ENCODE assay signal across 18 cellular contexts in the genomic region with DNA sequence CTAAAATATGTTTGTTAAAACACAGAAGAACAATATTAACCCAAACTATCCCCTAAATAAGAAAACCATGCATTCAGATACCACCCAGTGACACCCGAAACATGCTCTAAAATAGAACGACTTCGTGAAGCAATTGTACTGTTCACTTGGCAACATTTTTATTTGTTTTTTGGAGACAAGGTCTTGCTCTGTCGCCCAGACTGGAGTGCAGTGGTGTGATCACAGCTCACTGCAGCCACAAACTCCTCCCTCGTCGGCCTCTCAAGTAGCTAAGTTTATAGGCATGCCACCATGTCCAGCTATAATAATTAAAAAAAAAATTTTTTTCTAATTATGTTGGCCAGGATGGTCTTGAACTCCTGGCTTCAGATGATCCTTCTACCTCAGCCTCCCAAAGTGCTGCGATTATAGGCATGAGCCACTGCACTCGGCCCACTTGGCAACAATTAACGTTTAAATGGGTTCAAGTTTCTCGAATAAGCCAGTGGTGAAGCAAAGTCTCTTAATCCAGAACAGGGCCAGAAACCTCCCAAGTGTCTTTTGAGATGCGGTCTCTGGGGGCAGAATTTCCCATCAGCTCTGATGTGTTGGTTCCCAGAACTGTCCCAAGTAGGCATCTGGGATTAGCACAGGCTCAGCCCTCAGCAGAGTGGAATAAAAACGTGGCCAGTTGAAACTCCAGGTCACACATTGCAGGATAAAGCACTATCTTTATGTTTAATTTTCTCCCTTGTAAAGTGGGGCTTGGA.
DNase-seq lines count a peak whose midpoint lies in the region; TF ChIP-seq lines count a peak whose summit lies in the region.
"Had no signal": no experiment of that assay in that cellular context is flagged by ENCODE, and none has a peak within 500 bp of the region (broad histone marks: within the 10 kb centered on the region; RNA-seq: fewer than 3 reads in every experiment).

No MANE protein-coding gene starts in this region.

- in situ Hi-C loops in G401 (cut with HindIII; ENCODE audit: low sequenced_read_pairs): no loop called here

- H3K27ac ChIP-seq in SJSA1: peak overlapping the region; percentile 94
- H3K27ac ChIP-seq: C4-2B, PC-9 had no signal

- H3K9me3 ChIP-seq in SJSA1 (replicated peaks): 0 out of 2 replicates have a peak, but pooled peaks cover 2% of the 10 kb centered on the region

- H3K36me3 ChIP-seq in H7 (replicated peaks; ENCODE audit: control insufficient read depth, insufficient read depth, low read length) (no peaks in the 10 kb centered on the region), SJSA1 (no peaks in the 10 kb centered on the region)

- peak; percentile 38 for DNase-seq in H7
- DNase-seq in SJSA1 (ENCODE audit: low read depth in 1 of 2, low spot score in 2 of 2): peak; percentile 68 to 85
- peak; percentile 58 for DNase-seq in islet precursor cell
- DNase-seq in progenitor cell of endocrine pancreas (ENCODE audit: low spot score, unreplicated experiment): no peak
- no peak for DNase-seq in inferior parietal cortex (ENCODE audit: extremely low spot score)
- no peak for DNase-seq in G401 (ENCODE audit: low spot score)
- no peak for DNase-seq in GM10266 (ENCODE audit: extremely low spot score)
- DNase-seq in activated gamma-delta T cell (lab: John Stamatoyannopoulos, UW): no peak
- DNase-seq: AML-193, DMS79 treated with DMSO at 0.1 percent for 48 hours, NCI-H1092 treated with DMSO at 0.1 percent for 48 hours, NCI-H146, NCI-H2107, NCI-H510A treated with DMSO at 0.1 percent for 48 hours, PC-9, SW 1271 had no signal

- no peaks in the 10 kb centered on the region for H3K9me3 Mint-ChIP-seq in progenitor cell of endocrine pancreas (ENCODE audit: low read depth)

- H3K27me3 Mint-ChIP-seq in progenitor cell of endocrine pancreas: no peaks in the 10 kb centered on the region

- H3K4me1 ChIP-seq in SJSA1 (replicated peaks): peaks cover 37% of the 10 kb centered on the region

- H3K4me3 Mint-ChIP-seq in progenitor cell of endocrine pancreas (ENCODE audit: low read depth): no peak overlapping the region

- peak overlapping the region; percentile 61 for H3K27ac Mint-ChIP-seq in progenitor cell of endocrine pancreas

- TF ChIP-seq CTCF in progenitor cell of endocrine pancreas (IDR thresholded peaks at IDR 0.05; ENCODE audit: unreplicated experiment): no peak
- no peak for TF ChIP-seq CTCF in GM10266 (IDR thresholded peaks at IDR 0.05; ENCODE audit: control insufficient read depth, insufficient read depth, low read depth, missing control alignments)

- H3K4me1 Mint-ChIP-seq in progenitor cell of endocrine pancreas (ENCODE audit: low read depth): peaks cover 22% of the 10 kb centered on the region

- H3K4me3 ChIP-seq in H7 (ENCODE audit: insufficient read depth, low read depth, low read length): no peak overlapping the region
- H3K4me3 ChIP-seq in SJSA1: no peak overlapping the region
- H3K4me3 ChIP-seq: K562, PC-9 had no signal

- H3K36me3 Mint-ChIP-seq in progenitor cell of endocrine pancreas (ENCODE audit: insufficient read depth): peaks cover 19% of the 10 kb centered on the region

- no peaks in the 10 kb centered on the region for H3K27me3 ChIP-seq in H7 (ENCODE audit: control insufficient read depth, insufficient read depth, low read length)
- no peaks in the 10 kb centered on the region for H3K27me3 ChIP-seq in SJSA1 (replicated peaks)

Comparison
In these comparisons a context has a peak if more than half of its experiments do, and no peak if none do; other contexts are left out.
1. DNase-seq: peak in H7 (single experiment), SJSA1 (2 of 2) and islet precursor cell (single experiment); none in progenitor cell of endocrine pancreas (single experiment), inferior parietal cortex (single experiment), G401 (single experiment), GM10266 (single experiment) and activated gamma-delta T cell (single experiment).